1 cellular context compared by ENCODE assay signal in genomic region chr1:113804421-113805255, GRCh38.
A peak's percentile ranks its signal among the peaks of the same experiment; 100 is the strongest.
TF ChIP-seq lines count a peak whose summit lies in the region.

No MANE protein-coding gene starts in this region.

TF ChIP-seq in K562, 482 proteins besides CTCF, POLR2A, EP300 and RAD21 (continued from another document):
- TF ChIP-seq ZBTB49 (CRISPR knock-in tag; IDR thresholded peaks at IDR 0.05; ENCODE audit: borderline replicate concordance) (no peak), GATAD2B (IDR thresholded peaks at IDR 0.05; ENCODE audit: borderline replicate concordance) (peak; percentile 51; the same call in 1 of the 2 replicates), NR2C2 (CRISPR knock-in tag; IDR thresholded peaks at IDR 0.05) (no peak), NR2C2 (tag; IDR thresholded peaks at IDR 0.05) (no peak), GATAD2A (IDR thresholded peaks at IDR 0.05) (no peak), BCL6 (CRISPR knock-in tag; IDR thresholded peaks at IDR 0.05) (no peak), SMARCA5 (IDR thresholded peaks at IDR 0.05) (peak; percentile 43; the same call in 1 of the 2 replicates), SMARCA4 (IDR thresholded peaks at IDR 0.05) (peak; percentile 98), KHSRP (IDR thresholded peaks at IDR 0.05) (no peak), NFIX (CRISPR knock-in tag; IDR thresholded peaks at IDR 0.05; ENCODE audit: low read depth) (no peak), BACH1 (tag; IDR thresholded peaks at IDR 0.05) (0 out of 2 replicates have a peak, but pooled peaks have one; percentile 15), U2AF1 (optimal IDR thresholded peaks at IDR 0.05; ENCODE audit: low read depth, low read length) (no peak), MYC (IDR thresholded peaks at IDR 0.05; ENCODE audit: low read depth, low read length) (no peak), MYC (CRISPR knock-in tag; IDR thresholded peaks at IDR 0.05; ENCODE audit: borderline replicate concordance, low read depth) (no peak), GABPA (tag; conservative IDR thresholded peaks at IDR 0.05; ENCODE audit: low read depth) (peak; percentile 40; the same call in 1 of the 2 replicates), GTF2A2 (tag; IDR thresholded peaks at IDR 0.05) (no peak), FIP1L1 (IDR thresholded peaks at IDR 0.05; ENCODE audit: low read depth, low read length, poor library complexity, severe bottlenecking) (no peak), UBTF (IDR thresholded peaks at IDR 0.05; ENCODE audit: borderline replicate concordance in 1 of 2, low read depth in 2 of 2, low read length in 2 of 2) (no peak), GTF2F1 (IDR thresholded peaks at IDR 0.05; ENCODE audit: low read depth, low read length) (no peak), TCF7 (IDR thresholded peaks at IDR 0.05; ENCODE audit: borderline replicate concordance) (no peak), ATF4 (CRISPR knock-in tag; IDR thresholded peaks at IDR 0.05) (no peak), ELK3 (CRISPR knock-in tag; IDR thresholded peaks at IDR 0.05) (no peak), CREB5 (CRISPR knock-in tag; IDR thresholded peaks at IDR 0.05) (no peak), CBFA2T3 (IDR thresholded peaks at IDR 0.05) (peak; percentile 75), GABPB2 (CRISPR knock-in tag; conservative IDR thresholded peaks at IDR 0.05) (no peak), FOXP4 (CRISPR knock-in tag; IDR thresholded peaks at IDR 0.05; ENCODE audit: borderline replicate concordance) (no peak), RB1 (IDR thresholded peaks at IDR 0.05; ENCODE audit: low read depth) (no peak), SREBF1 (IDR thresholded peaks at IDR 0.05; ENCODE audit: borderline replicate concordance, low read depth, low read length) (no peak), ZFP36 (IDR thresholded peaks at IDR 0.05; ENCODE audit: low read depth, low read length, partially characterized antibody) (no peak), KLF10 (CRISPR knock-in tag; IDR thresholded peaks at IDR 0.05) (no peak), ZBTB9 (CRISPR knock-in tag; IDR thresholded peaks at IDR 0.05) (no peak), TSC22D4 (tag; IDR thresholded peaks at IDR 0.05) (no peak), ZNF76 (CRISPR knock-in tag; IDR thresholded peaks at IDR 0.05; ENCODE audit: borderline replicate concordance) (no peak), NCOR1 (IDR thresholded peaks at IDR 0.05) (peak; percentile 9; the same call in 1 of the 2 replicates), E2F1 (CRISPR knock-in tag; IDR thresholded peaks at IDR 0.05) (no peak), ZBTB1 (CRISPR knock-in tag; IDR thresholded peaks at IDR 0.05; ENCODE audit: borderline replicate concordance, low read depth) (no peak)
